2 cellular contexts compared by ENCODE assay signal in the genomic region with DNA sequence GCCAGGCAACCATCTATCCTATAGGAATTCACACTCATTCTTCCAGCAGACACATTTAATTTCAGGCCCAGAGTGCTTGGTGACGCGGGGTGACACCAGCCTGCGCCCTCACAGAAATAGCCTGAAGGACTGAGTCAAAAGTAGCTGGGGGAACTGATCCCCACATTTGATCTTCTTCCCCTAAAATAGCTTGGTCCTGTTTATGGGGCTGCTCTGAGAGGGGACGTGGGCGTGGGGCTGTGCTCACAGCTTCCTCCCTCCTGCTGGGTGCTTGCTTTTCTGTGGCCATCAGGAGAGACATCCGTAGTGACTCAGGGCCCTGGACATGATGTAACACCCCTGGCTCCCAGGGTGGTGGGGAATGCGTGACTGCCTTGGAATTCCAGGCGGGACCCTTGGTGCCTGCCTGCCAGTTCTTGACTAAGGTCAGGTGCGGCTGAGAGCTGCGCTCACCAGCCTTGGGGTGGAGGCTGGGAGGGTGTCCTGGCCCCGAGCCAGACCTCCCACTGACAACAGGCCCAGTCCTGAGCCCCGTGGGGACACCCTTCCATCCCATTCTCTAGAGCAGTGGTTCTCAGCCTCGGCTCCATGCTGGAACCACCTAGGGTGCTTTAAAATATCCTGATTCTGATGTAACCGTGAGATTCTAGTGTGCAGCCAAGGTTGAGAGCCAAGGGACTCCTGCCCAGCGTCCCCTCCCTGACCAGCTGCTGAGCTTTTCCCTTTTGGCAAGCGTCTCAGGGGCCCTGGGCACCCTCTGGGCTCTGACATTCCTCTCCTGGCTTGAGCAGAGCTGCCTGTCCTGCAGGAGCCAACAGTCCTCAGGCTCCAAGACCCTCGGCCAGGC.
TF ChIP-seq lines count a peak whose summit lies in the region.

No MANE protein-coding gene starts in this region.

TF ChIP-seq in HEK293, 187 proteins besides CTCF, POLR2A, EP300 and RAD21 (continued from another document and continues in another):
- TF ChIP-seq, protein P1, sequence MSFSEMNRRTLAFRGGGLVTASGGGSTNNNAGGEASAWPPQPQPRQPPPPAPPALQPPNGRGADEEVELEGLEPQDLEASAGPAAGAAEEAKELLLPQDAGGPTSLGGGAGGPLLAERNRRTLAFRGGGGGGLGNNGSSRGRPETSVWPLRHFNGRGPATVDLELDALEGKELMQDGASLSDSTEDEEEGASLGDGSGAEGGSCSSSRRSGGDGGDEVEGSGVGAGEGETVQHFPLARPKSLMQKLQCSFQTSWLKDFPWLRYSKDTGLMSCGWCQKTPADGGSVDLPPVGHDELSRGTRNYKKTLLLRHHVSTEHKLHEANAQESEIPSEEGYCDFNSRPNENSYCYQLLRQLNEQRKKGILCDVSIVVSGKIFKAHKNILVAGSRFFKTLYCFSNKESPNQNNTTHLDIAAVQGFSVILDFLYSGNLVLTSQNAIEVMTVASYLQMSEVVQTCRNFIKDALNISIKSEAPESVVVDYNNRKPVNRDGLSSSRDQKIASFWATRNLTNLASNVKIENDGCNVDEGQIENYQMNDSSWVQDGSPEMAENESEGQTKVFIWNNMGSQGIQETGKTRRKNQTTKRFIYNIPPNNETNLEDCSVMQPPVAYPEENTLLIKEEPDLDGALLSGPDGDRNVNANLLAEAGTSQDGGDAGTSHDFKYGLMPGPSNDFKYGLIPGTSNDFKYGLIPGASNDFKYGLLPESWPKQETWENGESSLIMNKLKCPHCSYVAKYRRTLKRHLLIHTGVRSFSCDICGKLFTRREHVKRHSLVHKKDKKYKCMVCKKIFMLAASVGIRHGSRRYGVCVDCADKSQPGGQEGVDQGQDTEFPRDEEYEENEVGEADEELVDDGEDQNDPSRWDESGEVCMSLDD (tag by site-specific recombination; IDR thresholded peaks at IDR 0.05), result peak; percentile 88
- TF ChIP-seq TCF7L2 (IDR thresholded peaks at IDR 0.05; ENCODE audit: borderline replicate concordance, low read depth, low read length) (no peak), ZNF19 (tag by site-specific recombination; IDR thresholded peaks at IDR 0.05; ENCODE audit: low read depth) (no peak), ZFP37 (tag by site-specific recombination; IDR thresholded peaks at IDR 0.05) (peak; percentile 91), BCL11A (tag by site-specific recombination; IDR thresholded peaks at IDR 0.05; ENCODE audit: low read depth) (peak; percentile 73; the same call in 1 of the 2 replicates), ZNF660 (tag by site-specific recombination; IDR thresholded peaks at IDR 0.05) (peak; percentile 98), ZNF571 (tag by site-specific recombination; IDR thresholded peaks at IDR 0.05) (no peak), ZNF558 (tag by site-specific recombination; IDR thresholded peaks at IDR 0.05) (peak; percentile 87), ZXDB (tag by site-specific recombination; IDR thresholded peaks at IDR 0.05) (peak; percentile 76), ZNF324 (tag by site-specific recombination; IDR thresholded peaks at IDR 0.05) (peak; percentile 94; the same call in 1 of the 2 replicates), ZNF433 (tag by site-specific recombination; IDR thresholded peaks at IDR 0.05; ENCODE audit: low read depth) (no peak), HOXD13 (CRISPR knock-in tag; IDR thresholded peaks at IDR 0.05; ENCODE audit: borderline replicate concordance) (no peak; the same call in 1 of the 2 replicates), ZNF785 (tag by site-specific recombination; IDR thresholded peaks at IDR 0.05) (peak; percentile 45; the same call in 1 of the 2 replicates)
- TF ChIP-seq, protein P2, sequence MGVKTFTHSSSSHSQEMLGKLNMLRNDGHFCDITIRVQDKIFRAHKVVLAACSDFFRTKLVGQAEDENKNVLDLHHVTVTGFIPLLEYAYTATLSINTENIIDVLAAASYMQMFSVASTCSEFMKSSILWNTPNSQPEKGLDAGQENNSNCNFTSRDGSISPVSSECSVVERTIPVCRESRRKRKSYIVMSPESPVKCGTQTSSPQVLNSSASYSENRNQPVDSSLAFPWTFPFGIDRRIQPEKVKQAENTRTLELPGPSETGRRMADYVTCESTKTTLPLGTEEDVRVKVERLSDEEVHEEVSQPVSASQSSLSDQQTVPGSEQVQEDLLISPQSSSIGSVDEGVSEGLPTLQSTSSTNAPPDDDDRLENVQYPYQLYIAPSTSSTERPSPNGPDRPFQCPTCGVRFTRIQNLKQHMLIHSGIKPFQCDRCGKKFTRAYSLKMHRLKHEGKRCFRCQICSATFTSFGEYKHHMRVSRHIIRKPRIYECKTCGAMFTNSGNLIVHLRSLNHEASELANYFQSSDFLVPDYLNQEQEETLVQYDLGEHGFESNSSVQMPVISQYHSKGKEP (tag by site-specific recombination; IDR thresholded peaks at IDR 0.05), result peak; percentile 6; the same call in 1 of the 2 replicates
- TF ChIP-seq, protein P3, sequence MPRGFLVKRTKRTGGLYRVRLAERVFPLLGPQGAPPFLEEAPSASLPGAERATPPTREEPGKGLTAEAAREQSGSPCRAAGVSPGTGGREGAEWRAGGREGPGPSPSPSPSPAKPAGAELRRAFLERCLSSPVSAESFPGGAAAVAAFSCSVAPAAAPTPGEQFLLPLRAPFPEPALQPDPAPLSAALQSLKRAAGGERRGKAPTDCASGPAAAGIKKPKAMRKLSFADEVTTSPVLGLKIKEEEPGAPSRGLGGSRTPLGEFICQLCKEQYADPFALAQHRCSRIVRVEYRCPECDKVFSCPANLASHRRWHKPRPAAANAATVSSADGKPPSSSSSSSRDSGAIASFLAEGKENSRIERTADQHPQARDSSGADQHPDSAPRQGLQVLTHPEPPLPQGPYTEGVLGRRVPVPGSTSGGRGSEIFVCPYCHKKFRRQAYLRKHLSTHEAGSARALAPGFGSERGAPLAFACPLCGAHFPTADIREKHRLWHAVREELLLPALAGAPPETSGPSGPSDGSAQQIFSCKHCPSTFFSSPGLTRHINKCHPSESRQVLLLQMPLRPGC (tag by site-specific recombination; IDR thresholded peaks at IDR 0.05), result peak; percentile 96
- TF ChIP-seq, protein P4, sequence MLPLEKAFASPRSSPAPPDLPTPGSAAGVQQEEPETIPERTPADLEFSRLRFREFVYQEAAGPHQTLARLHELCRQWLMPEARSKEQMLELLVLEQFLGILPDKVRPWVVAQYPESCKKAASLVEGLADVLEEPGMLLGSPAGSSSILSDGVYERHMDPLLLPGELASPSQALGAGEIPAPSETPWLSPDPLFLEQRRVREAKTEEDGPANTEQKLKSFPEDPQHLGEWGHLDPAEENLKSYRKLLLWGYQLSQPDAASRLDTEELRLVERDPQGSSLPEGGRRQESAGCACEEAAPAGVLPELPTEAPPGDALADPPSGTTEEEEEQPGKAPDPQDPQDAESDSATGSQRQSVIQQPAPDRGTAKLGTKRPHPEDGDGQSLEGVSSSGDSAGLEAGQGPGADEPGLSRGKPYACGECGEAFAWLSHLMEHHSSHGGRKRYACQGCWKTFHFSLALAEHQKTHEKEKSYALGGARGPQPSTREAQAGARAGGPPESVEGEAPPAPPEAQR (tag by site-specific recombination; IDR thresholded peaks at IDR 0.05), result peak; percentile 79; the same call in 1 of the 2 replicates

TF ChIP-seq in SK-N-SH, 30 proteins besides CTCF, POLR2A, EP300 and RAD21 (continued from another document):
- TF ChIP-seq, protein P5, sequence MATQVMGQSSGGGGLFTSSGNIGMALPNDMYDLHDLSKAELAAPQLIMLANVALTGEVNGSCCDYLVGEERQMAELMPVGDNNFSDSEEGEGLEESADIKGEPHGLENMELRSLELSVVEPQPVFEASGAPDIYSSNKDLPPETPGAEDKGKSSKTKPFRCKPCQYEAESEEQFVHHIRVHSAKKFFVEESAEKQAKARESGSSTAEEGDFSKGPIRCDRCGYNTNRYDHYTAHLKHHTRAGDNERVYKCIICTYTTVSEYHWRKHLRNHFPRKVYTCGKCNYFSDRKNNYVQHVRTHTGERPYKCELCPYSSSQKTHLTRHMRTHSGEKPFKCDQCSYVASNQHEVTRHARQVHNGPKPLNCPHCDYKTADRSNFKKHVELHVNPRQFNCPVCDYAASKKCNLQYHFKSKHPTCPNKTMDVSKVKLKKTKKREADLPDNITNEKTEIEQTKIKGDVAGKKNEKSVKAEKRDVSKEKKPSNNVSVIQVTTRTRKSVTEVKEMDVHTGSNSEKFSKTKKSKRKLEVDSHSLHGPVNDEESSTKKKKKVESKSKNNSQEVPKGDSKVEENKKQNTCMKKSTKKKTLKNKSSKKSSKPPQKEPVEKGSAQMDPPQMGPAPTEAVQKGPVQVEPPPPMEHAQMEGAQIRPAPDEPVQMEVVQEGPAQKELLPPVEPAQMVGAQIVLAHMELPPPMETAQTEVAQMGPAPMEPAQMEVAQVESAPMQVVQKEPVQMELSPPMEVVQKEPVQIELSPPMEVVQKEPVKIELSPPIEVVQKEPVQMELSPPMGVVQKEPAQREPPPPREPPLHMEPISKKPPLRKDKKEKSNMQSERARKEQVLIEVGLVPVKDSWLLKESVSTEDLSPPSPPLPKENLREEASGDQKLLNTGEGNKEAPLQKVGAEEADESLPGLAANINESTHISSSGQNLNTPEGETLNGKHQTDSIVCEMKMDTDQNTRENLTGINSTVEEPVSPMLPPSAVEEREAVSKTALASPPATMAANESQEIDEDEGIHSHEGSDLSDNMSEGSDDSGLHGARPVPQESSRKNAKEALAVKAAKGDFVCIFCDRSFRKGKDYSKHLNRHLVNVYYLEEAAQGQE (IDR thresholded peaks at IDR 0.05; ENCODE audit: low read depth, low read length), result peak; percentile 48; the same call in 1 of the 2 replicates
- TF ChIP-seq TEAD4 (IDR thresholded peaks at IDR 0.05; ENCODE audit: borderline replicate concordance, insufficient read depth) (peak; percentile 92), SIN3A (IDR thresholded peaks at IDR 0.05; ENCODE audit: borderline replicate concordance, low read depth, low read length) (no peak), NRF1 (IDR thresholded peaks at IDR 0.05; ENCODE audit: low read depth, low read length) (no peak), YY1 (IDR thresholded peaks at IDR 0.05; ENCODE audit: low read depth) (peak; percentile 53; the same call in 1 of the 2 replicates), NFIC (IDR thresholded peaks at IDR 0.05; ENCODE audit: borderline replicate concordance) (peak; percentile 93), SMC3 (IDR thresholded peaks at IDR 0.05; ENCODE audit: low read depth, low read length) (no peak), FOXM1 (IDR thresholded peaks at IDR 0.05; ENCODE audit: low read depth) (no peak), POLR2AphosphoS5 (IDR thresholded peaks at IDR 0.05; ENCODE audit: low read depth, low read length) (peak; percentile 23; the same call in 1 of the 2 replicates), RFX5 (IDR thresholded peaks at IDR 0.05; ENCODE audit: low read length) (no peak), MXI1 (IDR thresholded peaks at IDR 0.05; ENCODE audit: low read depth, low read length) (no peak), MEF2A (IDR thresholded peaks at IDR 0.05; ENCODE audit: borderline replicate concordance, low read depth) (peak; percentile 39; the same call in 1 of the 2 replicates), TAF1 (IDR thresholded peaks at IDR 0.05; ENCODE audit: borderline replicate concordance, low read depth, low read length) (peak; percentile 40; the same call in 1 of the 2 replicates), TCF12 (IDR thresholded peaks at IDR 0.05) (peak; percentile 90)
- TF ChIP-seq, protein P6, sequence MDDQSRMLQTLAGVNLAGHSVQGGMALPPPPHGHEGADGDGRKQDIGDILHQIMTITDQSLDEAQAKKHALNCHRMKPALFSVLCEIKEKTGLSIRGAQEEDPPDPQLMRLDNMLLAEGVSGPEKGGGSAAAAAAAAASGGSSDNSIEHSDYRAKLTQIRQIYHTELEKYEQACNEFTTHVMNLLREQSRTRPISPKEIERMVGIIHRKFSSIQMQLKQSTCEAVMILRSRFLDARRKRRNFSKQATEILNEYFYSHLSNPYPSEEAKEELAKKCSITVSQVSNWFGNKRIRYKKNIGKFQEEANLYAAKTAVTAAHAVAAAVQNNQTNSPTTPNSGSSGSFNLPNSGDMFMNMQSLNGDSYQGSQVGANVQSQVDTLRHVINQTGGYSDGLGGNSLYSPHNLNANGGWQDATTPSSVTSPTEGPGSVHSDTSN (IDR thresholded peaks at IDR 0.05), result peak; percentile 67
